ENCODE assay signal across 7 cellular contexts in genomic region chr15:38563723-38564519, GRCh38. TPM values are rescaled to one million over a fixed set of nuclear protein-coding genes. Genes with fewer than 3 reads are reported as not detected.
DNase-seq lines count a peak whose midpoint lies in the region; ATAC-seq and TF ChIP-seq lines count a peak whose summit lies in the region.

No MANE protein-coding gene starts in this region.

- ATAC-seq in GM18498 (IDR thresholded peaks at IDR 0.05; ENCODE audit: unreplicated experiment) (peak; percentile 74), lower lobe of right lung (peak; percentile 95 to 96)

- peak overlapping the region; percentile 74 for H3K27ac ChIP-seq in lower lobe of right lung

- H3K27me3 Mint-ChIP-seq in HFFc6 (ENCODE audit: insufficient read depth), result peaks cover 4% of the 10 kb centered on the region
- H3K27me3 Mint-ChIP-seq in activated CD4-positive, alpha-beta T cell treated with anti-CD3 and anti-CD28 coated beads, Interleukin-2, amount 10 ng/mL, durations not matched to agents 24 days and 14 days, result no peaks in the 10 kb centered on the region

- no peaks in the 10 kb centered on the region for H3K9me3 ChIP-seq in lower lobe of right lung

- H3K27ac Mint-ChIP-seq in HFFc6, result no peak overlapping the region
- H3K27ac Mint-ChIP-seq in activated CD4-positive, alpha-beta T cell treated with anti-CD3 and anti-CD28 coated beads, Interleukin-2, amount 10 ng/mL, durations not matched to agents 24 days and 14 days, result peak overlapping the region; percentile 99

- no peaks in the 10 kb centered on the region; the same call in 1 of the 2 replicates for H3K9me3 Mint-ChIP-seq in HFFc6
- H3K9me3 Mint-ChIP-seq in activated CD4-positive, alpha-beta T cell treated with anti-CD3 and anti-CD28 coated beads, Interleukin-2, amount 10 ng/mL, durations not matched to agents 24 days and 14 days, result peaks cover 8% of the 10 kb centered on the region

- H3K4me1 Mint-ChIP-seq in HFFc6 (ENCODE audit: low read depth), result peaks cover 5% of the 10 kb centered on the region; the same call in 1 of the 2 replicates
- H3K4me1 Mint-ChIP-seq in activated CD4-positive, alpha-beta T cell treated with anti-CD3 and anti-CD28 coated beads, Interleukin-2, amount 10 ng/mL, durations not matched to agents 24 days and 14 days, result peaks cover 61% of the 10 kb centered on the region

- no peaks in the 10 kb centered on the region for H3K36me3 ChIP-seq in lower lobe of right lung

- H3K36me3 Mint-ChIP-seq in HFFc6 (ENCODE audit: low read depth), result no peaks in the 10 kb centered on the region
- H3K36me3 Mint-ChIP-seq in activated CD4-positive, alpha-beta T cell treated with anti-CD3 and anti-CD28 coated beads, Interleukin-2, amount 10 ng/mL, durations not matched to agents 24 days and 14 days (ENCODE audit: low read depth), result peaks cover 51% of the 10 kb centered on the region

- peaks cover 24% of the 10 kb centered on the region for H3K27me3 ChIP-seq in lower lobe of right lung (ENCODE audit: low read depth)

- H3K4me3 ChIP-seq in NB4 (ENCODE audit: low read depth, low read length) (no peak overlapping the region), lower lobe of right lung (peak overlapping the region; percentile 61)

- intact Hi-C loops in activated CD4-positive, alpha-beta T cell treated with anti-CD3 and anti-CD28 coated beads, Interleukin-2, amount 10 ng/mL, durations not matched to agents 24 days and 14 days (cut with micrococcal nuclease), result loop anchor here (1.0 to 5.0 kb wide), 9 partner anchors 37 to 126 kb away; no protein-coding TSS in a partner anchor
- intact Hi-C loops in lower lobe of right lung (cut with DNase I), result loop anchor here (10.0 kb wide), 1 partner anchor 121 kb away; no protein-coding TSS in a partner anchor

- TF ChIP-seq CTCF in HFFc6 (IDR thresholded peaks at IDR 0.05) (peak; percentile 95), NB4 (IDR thresholded peaks at IDR 0.05; ENCODE audit: low read depth, low read length) (peak; percentile 68), lower lobe of right lung (IDR thresholded peaks at IDR 0.05) (peak; percentile 87)

- TF ChIP-seq POLR2A in NB4 (IDR thresholded peaks at IDR 0.05; ENCODE audit: extremely low read depth, insufficient read length), result no peak

- H3K4me1 ChIP-seq in lower lobe of right lung, result peaks cover 20% of the 10 kb centered on the region

- H3K4me3 Mint-ChIP-seq in HFFc6, result peak overlapping the region; percentile 68
- H3K4me3 Mint-ChIP-seq in activated CD4-positive, alpha-beta T cell treated with anti-CD3 and anti-CD28 coated beads, Interleukin-2, amount 10 ng/mL, durations not matched to agents 24 days and 14 days, result peak overlapping the region; percentile 95

- no peak for DNase-seq in HFFc6
- peak; percentile 47 for DNase-seq in NB4 (ENCODE audit: low read depth)
- peak; percentile 97 for DNase-seq in activated CD4-positive, alpha-beta T cell treated with anti-CD3 and anti-CD28 coated beads, Interleukin-2, amount 10 ng/mL, durations not matched to agents 24 days and 14 days
- DNase-seq in dermis blood vessel endothelial cell, result peak; percentile 69
- DNase-seq in lower lobe of right lung, result peak; percentile 83
- DNase-seq in stimulated activated CD4-positive, alpha-beta T cell treated with anti-CD3 and anti-CD28 coated beads, TNF-alpha, amount 100 ng/mL, for 4 hours (ENCODE audit: low read depth in 3 of 3), result peak; percentile 83 to 86 (median 85)

RNA-seq across cellular contexts. Expression of gene RASGRP1, which starts 0.7 kb away (rescaled TPM):
- under 1 TPM; 0.14 to 0.59 (median 0.37) TPM for total RNA-seq in HFFc6 (2021; fragmentation: NEBNext Ultra II Directional; extraction: Animal tissue kit (Norgen Biotek cat#: 25700))
- 94.4 and 94.7 TPM in 2 replicates for total RNA-seq in activated CD4-positive, alpha-beta T cell treated with anti-CD3 and anti-CD28 coated beads, Interleukin-2, amount 10 ng/mL, durations not matched to agents 24 days and 14 days
- total RNA-seq in dermis blood vessel endothelial cell (0.37 and 0.51 TPM in 2 replicates), lower lobe of right lung (2.3 TPM)

Comparison
In these comparisons a context has a peak if more than half of its experiments do, and no peak if none do; other contexts are left out.
1. RNA of gene RASGRP1, which starts 0.7 kb away (total RNA-seq): 94.4 to 94.7 TPM in activated CD4-positive, alpha-beta T cell treated with anti-CD3 and anti-CD28 coated beads, Interleukin-2, amount 10 ng/mL, durations not matched to agents 24 days and 14 days; 2.3 TPM in lower lobe of right lung (single experiment), 0.37 to 0.51 TPM in dermis blood vessel endothelial cell and 0.14 to 0.59 TPM in HFFc6; every median in the first group is over 10 times any median in the second.
2. Peak in every context shown above with its lines, with median percentiles within 50 percentile points of each other: CTCF ChIP-seq.